In genomic region chr2:30373881-30374302, GRCh38 we compare ENCODE assay signal across 18 cellular contexts.
DNase-seq lines count a peak whose midpoint lies in the region; ATAC-seq, FAIRE-seq and TF ChIP-seq lines count a peak whose summit lies in the region.
"Had no signal": no experiment of that assay in that cellular context is flagged by ENCODE, and none has a peak within 500 bp of the region (broad histone marks: within the 10 kb centered on the region; RNA-seq: fewer than 3 reads in every experiment).

No MANE protein-coding gene starts in this region.

- WGBS in H9 (ENCODE audit: extremely low coverage, insufficient read length, low lambda C conversion rate), result no CpG with 5 or more reads among the region's 9 CpGs

- H3K79me2 ChIP-seq in H9 (ENCODE audit: insufficient read depth, low read length), result no peaks in the 10 kb centered on the region
- H3K79me2 ChIP-seq in astrocyte (ENCODE audit: insufficient read depth, low read length), result no peaks in the 10 kb centered on the region
- H3K79me2 ChIP-seq in keratinocyte (ENCODE audit: control insufficient read depth, insufficient read depth, low read length), result no peaks in the 10 kb centered on the region

- H4K8ac ChIP-seq in H9 (replicated peaks; ENCODE audit: insufficient read length, low read depth, low read length), result no peak overlapping the region

- DNase-seq in BJ (ENCODE audit: low read depth) (peak; percentile 41), H9 (peak; percentile 39), astrocyte (ENCODE audit: low read depth) (peak; percentile 68), keratinocyte (ENCODE audit: low read depth, low spot score) (no peak), DMS153 treated with DMSO at 0.1 percent for 48 hours (lab: John Stamatoyannopoulos, UW; ENCODE audit: unreplicated experiment) (no peak)
- DNase-seq: DMS 273 treated with DMSO at 0.1 percent for 48 hours; heart left ventricle; NCI-H187; NK-92 treated with Interleukin-12 subunit alpha and Interleukin-12 subunit beta, amount 100 ng/mL, for 24 hours had no signal

- no peak overlapping the region for H4K5ac ChIP-seq in H9 (ENCODE audit: insufficient read length, low read depth, low read length)

- H3T11ph ChIP-seq in H9 (ENCODE audit: low read length), result no peak overlapping the region

- H2BK5ac ChIP-seq in H9 (ENCODE audit: insufficient read length, low read length), result no peak overlapping the region

- H3K23ac ChIP-seq in H9 (ENCODE audit: insufficient read length, low read depth, low read length), result no peak overlapping the region

- no peaks in the 10 kb centered on the region for H3K4me1 ChIP-seq in H9 (ENCODE audit: insufficient read depth, low read length)
- H3K4me1 ChIP-seq in astrocyte (ENCODE audit: insufficient read depth, low read length), result no peaks in the 10 kb centered on the region
- H3K4me1 ChIP-seq in keratinocyte (ENCODE audit: control insufficient read depth, extremely low read depth, insufficient read depth, low read length), result peaks cover 6% of the 10 kb centered on the region
- H3K4me1 ChIP-seq: upper lobe of left lung had no signal

- no peaks in the 10 kb centered on the region for H3K9me3 ChIP-seq in H9 (ENCODE audit: control insufficient read depth, low read depth, low read length)
- H3K9me3 ChIP-seq in astrocyte (ENCODE audit: insufficient read depth, low read depth, low read length), result no peaks in the 10 kb centered on the region
- H3K9me3 ChIP-seq in keratinocyte (ENCODE audit: control insufficient read depth, low read depth, low read length), result no peaks in the 10 kb centered on the region
- H3K9me3 ChIP-seq: heart left ventricle, upper lobe of left lung had no signal

- no peak overlapping the region for H2AFZ ChIP-seq in H9 (ENCODE audit: low read length)
- H2AFZ ChIP-seq in astrocyte (ENCODE audit: low read depth, low read length), result peak overlapping the region; percentile 33
- H2AFZ ChIP-seq in keratinocyte (ENCODE audit: control insufficient read depth, low read length), result no peak overlapping the region

- no peaks in the 10 kb centered on the region for H3K4me1 Mint-ChIP-seq in H9
- peaks cover 3% of the 10 kb centered on the region for H3K4me1 Mint-ChIP-seq in astrocyte (ENCODE audit: low read depth, unreplicated experiment)

- H2BK20ac ChIP-seq in H9 (ENCODE audit: low read depth, low read length, poor library complexity, severe bottlenecking), result no peak overlapping the region

- no peak overlapping the region for H3K18ac ChIP-seq in H9 (ENCODE audit: insufficient read length, low read depth, low read length)

- no peak overlapping the region for H2BK120ac ChIP-seq in H9 (ENCODE audit: low read depth, low read length, poor library complexity, severe bottlenecking)

- no peak overlapping the region for H3K4ac ChIP-seq in H9 (ENCODE audit: low read depth, low read length)

- no peaks in the 10 kb centered on the region for H3K79me1 ChIP-seq in H9 (ENCODE audit: insufficient read depth, low read depth, low read length, poor library complexity, severe bottlenecking)

- H4K20me1 ChIP-seq in H9 (ENCODE audit: control insufficient read depth, insufficient read depth, insufficient read length) (no peaks in the 10 kb centered on the region), astrocyte (ENCODE audit: insufficient read depth, low read length) (no peaks in the 10 kb centered on the region), keratinocyte (ENCODE audit: control insufficient read depth, extremely low read depth, insufficient read depth, low read length) (no peaks in the 10 kb centered on the region)

- no peak overlapping the region for H4K91ac ChIP-seq in H9 (ENCODE audit: insufficient read length, low read depth, low read length)

- POLR2A ChIA-PET in BJ (lab: Charles Lee), result interaction anchor here (0.7 to 1.1 kb wide), 3 partner anchors 34 to 73 kb away, joined by 3 to 5 read pairs (median 4); no protein-coding TSS in a partner anchor

- no peaks in the 10 kb centered on the region for H3K36me3 Mint-ChIP-seq in H9 (ENCODE audit: insufficient read depth in 1 of 3, low read depth in 3 of 3)
- H3K36me3 Mint-ChIP-seq in astrocyte (ENCODE audit: low read depth, unreplicated experiment), result no peaks in the 10 kb centered on the region

- H3K4me2 ChIP-seq in H9 (ENCODE audit: insufficient read depth, insufficient read length, low read length), result no peak overlapping the region
- peak overlapping the region; percentile 50 for H3K4me2 ChIP-seq in astrocyte (ENCODE audit: low read length)
- H3K4me2 ChIP-seq in keratinocyte (ENCODE audit: control insufficient read depth, extremely low read depth, insufficient read depth, low read depth, low read length), result peak overlapping the region; percentile 19

- H3K27me3 ChIP-seq in BJ (ENCODE audit: control insufficient read depth, insufficient read depth, low read length) (no peaks in the 10 kb centered on the region), H9 (ENCODE audit: insufficient read depth, low read length) (no peaks in the 10 kb centered on the region), astrocyte (ENCODE audit: insufficient read depth, low read length) (no peaks in the 10 kb centered on the region), keratinocyte (ENCODE audit: control insufficient read depth, extremely low read depth, insufficient read depth, low read length) (no peaks in the 10 kb centered on the region)
- H3K27me3 ChIP-seq: heart left ventricle, upper lobe of left lung had no signal

- no peak overlapping the region for H2AK5ac ChIP-seq in H9 (ENCODE audit: insufficient read length, low read length)

- H3K36me3 ChIP-seq in BJ (ENCODE audit: control insufficient read depth, insufficient read depth, low read length) (no peaks in the 10 kb centered on the region), astrocyte (ENCODE audit: insufficient read depth, low read length) (no peaks in the 10 kb centered on the region), keratinocyte (ENCODE audit: control insufficient read depth in 2 of 2, extremely low read depth in 1 of 2, insufficient read depth in 2 of 2, low read length in 2 of 2) (no peaks in the 10 kb centered on the region)
- H3K36me3 ChIP-seq: heart left ventricle, upper lobe of left lung had no signal

- H2BK12ac ChIP-seq in H9 (ENCODE audit: insufficient read length, low read depth, low read length), result no peak overlapping the region

- peak; percentile 23 for FAIRE-seq in astrocyte (lab: Jason Lieb, UNC)
- no peak for FAIRE-seq in keratinocyte (lab: Jason Lieb, UNC)
- FAIRE-seq: GM18507 had no signal

- no peak overlapping the region for H3K9ac ChIP-seq in H9 (ENCODE audit: extremely low read depth, insufficient read length, low read length)
- peak overlapping the region; percentile 41 for H3K9ac ChIP-seq in astrocyte (ENCODE audit: low read length)
- H3K9ac ChIP-seq in keratinocyte (ENCODE audit: control insufficient read depth, extremely low read depth, insufficient read depth, low read length), result no peak overlapping the region

- H3K14ac ChIP-seq in H9 (ENCODE audit: insufficient read depth, low read length), result no peak overlapping the region

- H2BK15ac ChIP-seq in H9 (ENCODE audit: low read depth, low read length), result no peak overlapping the region

- H3K9me3 Mint-ChIP-seq in H9 (no peaks in the 10 kb centered on the region), astrocyte (ENCODE audit: unreplicated experiment) (no peaks in the 10 kb centered on the region)
- H3K9me3 Mint-ChIP-seq: T-helper 1 cell treated with Interleukin-12 subunit alpha and Interleukin-12 subunit beta and Interleukin-4 antibody, amounts not matched to agents 30 μg/mL and 1 μg/mL, for 36 hours had no signal

- CTCF ChIA-PET in BJ (lab: Yijun Ruan, JAX), result interaction anchor here (0.7 to 1.3 kb wide), 6 partner anchors 103 to 338 kb away, joined by 3 to 5 read pairs (median 4); partner anchors contain the start of gene LBH

- no peak overlapping the region for H3K27ac ChIP-seq in H9 (ENCODE audit: insufficient read length, low read depth, low read length)
- peak overlapping the region; percentile 69 for H3K27ac ChIP-seq in astrocyte (ENCODE audit: low read depth, low read length)
- no peak overlapping the region for H3K27ac ChIP-seq in keratinocyte (ENCODE audit: control insufficient read depth, insufficient read depth, low read length)
- H3K27ac ChIP-seq: heart left ventricle, upper lobe of left lung had no signal

- no peaks in the 10 kb centered on the region for H3K9me1 ChIP-seq in keratinocyte (ENCODE audit: control insufficient read depth, extremely low read depth, insufficient read depth, low read length)

- dilution Hi-C loops in keratinocyte (cut with MboI; ENCODE audit: extremely low pct_ligation_motif_present, low sequenced_read_pairs), result no loop called here

- TF ChIP-seq CTCF in BJ (IDR thresholded peaks at IDR 0.05; ENCODE audit: insufficient read depth, low read depth, low read length), result peak; percentile 24; the same call in 1 of the 2 replicates
- TF ChIP-seq CTCF in H9 (conservative IDR thresholded peaks at IDR 0.05), result peak; percentile 30; the same call in 1 of the 3 replicates
- no peak for TF ChIP-seq CTCF in astrocyte (IDR thresholded peaks at IDR 0.05; ENCODE audit: insufficient read depth, low read depth, low read length)
- TF ChIP-seq CTCF in keratinocyte (optimal IDR thresholded peaks at IDR 0.05 in 1 of 3, IDR thresholded peaks at IDR 0.05 in 1 of 3, conservative IDR thresholded peaks at IDR 0.05 in 1 of 3; ENCODE audit: extremely low read depth in 1 of 3, insufficient read depth in 2 of 3, low read length in 3 of 3), result no peak

- no peaks in the 10 kb centered on the region for H3K23me2 ChIP-seq in H9 (ENCODE audit: insufficient read length, low read depth, low read length, poor library complexity, severe bottlenecking)

- no peak overlapping the region for H3K56ac ChIP-seq in H9 (ENCODE audit: insufficient read length, low read depth, low read length)

- ATAC-seq in HG02884 (IDR thresholded peaks at IDR 0.05; ENCODE audit: unreplicated experiment) (no peak), GM21576 (IDR thresholded peaks at IDR 0.05; ENCODE audit: unreplicated experiment) (no peak), HG03342 (IDR thresholded peaks at IDR 0.05; ENCODE audit: unreplicated experiment) (no peak)

- H3K27me3 Mint-ChIP-seq in H9 (ENCODE audit: low read depth), result peaks cover 3% of the 10 kb centered on the region; the same call in 1 of the 2 replicates
- H3K27me3 Mint-ChIP-seq in astrocyte (ENCODE audit: low read depth, unreplicated experiment), result peaks cover 2% of the 10 kb centered on the region
- H3K27me3 Mint-ChIP-seq: IgD-negative memory B cell, progenitor cell of endocrine pancreas had no signal

- H3K27ac Mint-ChIP-seq in H9 (no peak overlapping the region), astrocyte (ENCODE audit: unreplicated experiment) (no peak overlapping the region)
- H3K27ac Mint-ChIP-seq: progenitor cell of endocrine pancreas; T-helper 1 cell treated with Interleukin-12 subunit alpha and Interleukin-12 subunit beta and Interleukin-4 antibody, amounts not matched to agents 30 μg/mL and 1 μg/mL, for 36 hours had no signal

- H3K4me3 ChIP-seq in BJ (ENCODE audit: low read depth, low read length) (no peak overlapping the region), astrocyte (ENCODE audit: insufficient read depth, low read depth, low read length) (no peak overlapping the region), keratinocyte (ENCODE audit: control insufficient read depth in 2 of 3, extremely low read depth in 1 of 3, insufficient read depth in 2 of 3, low read depth in 1 of 3, low read length in 3 of 3) (no peak overlapping the region)
- H3K4me3 ChIP-seq: heart left ventricle, lung, upper lobe of left lung had no signal

- H3K4me3 Mint-ChIP-seq in H9 (no peak overlapping the region), astrocyte (ENCODE audit: unreplicated experiment) (no peak overlapping the region)
- H3K4me3 Mint-ChIP-seq: IgD-negative memory B cell; T-helper 1 cell treated with Interleukin-12 subunit alpha and Interleukin-12 subunit beta and Interleukin-4 antibody, amounts not matched to agents 30 μg/mL and 1 μg/mL, for 36 hours had no signal

Comparison
In these comparisons a context has a peak if more than half of its experiments do, and no peak if none do; other contexts are left out.
1. DNase-seq: peak in BJ (single experiment), H9 (single experiment) and astrocyte (single experiment); none in keratinocyte (single experiment) and DMS153 treated with DMSO at 0.1 percent for 48 hours (single experiment).
2. CTCF ChIP-seq: peak in BJ (single experiment) and H9 (single experiment); none in astrocyte (single experiment) and keratinocyte (0 of 3).